3 cellular contexts compared by ENCODE assay signal in the genomic region with DNA sequence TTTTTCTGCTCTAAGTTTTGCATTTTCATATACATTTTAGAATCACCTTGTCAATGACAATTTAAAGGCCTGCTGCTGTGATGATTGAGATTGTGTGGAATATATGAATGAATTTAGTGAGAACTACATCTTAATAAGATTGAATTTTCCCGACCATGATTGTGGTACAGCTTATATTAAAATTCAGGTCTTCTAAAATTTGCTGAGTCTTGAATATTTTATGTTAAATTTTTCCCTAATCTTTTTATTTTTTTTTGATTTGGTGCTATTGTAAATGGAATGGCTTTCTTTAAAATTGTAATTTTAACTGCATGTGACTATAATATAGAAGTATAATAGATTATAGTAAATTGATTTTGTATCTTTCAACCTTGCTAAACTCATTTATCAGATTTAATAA.
TF ChIP-seq lines count a peak whose summit lies in the region.

No MANE protein-coding gene starts in this region.

TF ChIP-seq in HepG2, 621 proteins besides CTCF, POLR2A, EP300 and RAD21:
- TF ChIP-seq ZNF878 (CRISPR knock-in tag; IDR thresholded peaks at IDR 0.05) (no peak), MAFK (conservative IDR thresholded peaks at IDR 0.05 in 1 of 2, IDR thresholded peaks at IDR 0.05 in 1 of 2; ENCODE audit: low read length in 2 of 2) (peak in 1 of 2 experiments; percentile 77; a peak in 3 of 4 replicates), ZFP37 (CRISPR knock-in tag; IDR thresholded peaks at IDR 0.05; ENCODE audit: borderline replicate concordance) (no peak), MAFF (IDR thresholded peaks at IDR 0.05; ENCODE audit: low read depth, low read length) (peak; percentile 56; the same call in 1 of the 2 replicates), JARID2 (CRISPR knock-in tag; IDR thresholded peaks at IDR 0.05; ENCODE audit: insufficient replicate concordance) (no peak)

TF ChIP-seq in IMR-90, 13 proteins besides CTCF, POLR2A, EP300 and RAD21:
- peak; percentile 62 for TF ChIP-seq MAFK (IDR thresholded peaks at IDR 0.05; ENCODE audit: low read depth, low read length)
- no peak for TF ChIP-seq CHD1 (IDR thresholded peaks at IDR 0.05; ENCODE audit: low read depth, low read length)

TF ChIP-seq in K562, 482 proteins besides CTCF, POLR2A, EP300 and RAD21:
- TF ChIP-seq KLF6 (CRISPR knock-in tag; IDR thresholded peaks at IDR 0.05; ENCODE audit: borderline replicate concordance) (no peak), MAFG (tag; conservative IDR thresholded peaks at IDR 0.05) (peak; percentile 51), ZNF316 (IDR thresholded peaks at IDR 0.05) (peak; percentile 73), MAFF (IDR thresholded peaks at IDR 0.05; ENCODE audit: low read length) (peak; percentile 8; the same call in 1 of the 2 replicates), ZNF239 (CRISPR knock-in tag; IDR thresholded peaks at IDR 0.05) (no peak), C11orf30 (IDR thresholded peaks at IDR 0.05; ENCODE audit: low read depth) (peak; percentile 50)
